26 cellular contexts compared by ENCODE assay signal in genomic region chrX:809081-809480, GRCh38.
DNase-seq lines count a peak whose midpoint lies in the region; ATAC-seq and TF ChIP-seq lines count a peak whose summit lies in the region.
"Had no signal": no experiment of that assay in that cellular context is flagged by ENCODE, and none has a peak within 500 bp of the region (broad histone marks: within the 10 kb centered on the region; RNA-seq: fewer than 3 reads in every experiment).

No MANE protein-coding gene starts in this region.

- intact Hi-C loops in cardiac septum (cut with DNase I), result no loop called here
- intact Hi-C loops in heart left ventricle (cut with DNase I), result no loop called here
- intact Hi-C loops in vagina (cut with DNase I), result no loop called here

- POLR2A ChIA-PET in RWPE1 (lab: Yijun Ruan, JAX; ENCODE audit: low non-redundant PET), result no interaction called here

- no peaks in the 10 kb centered on the region for H3K9me3 Mint-ChIP-seq in endodermal cell

- H3K36me3 ChIP-seq in heart left ventricle (no peaks in the 10 kb centered on the region), endodermal cell (ENCODE audit: control insufficient read depth, insufficient read depth, low read length) (no peaks in the 10 kb centered on the region), vagina (no peaks in the 10 kb centered on the region)
- H3K36me3 ChIP-seq: BE2C, BLaER1 had no signal

- CTCF ChIA-PET in RWPE1 (lab: Yijun Ruan, JAX), result no interaction called here

- TF ChIP-seq CTCF in heart left ventricle (IDR thresholded peaks at IDR 0.05) (no peak), endodermal cell (conservative IDR thresholded peaks at IDR 0.05) (no peak), vagina (IDR thresholded peaks at IDR 0.05) (no peak), RWPE1 (conservative IDR thresholded peaks at IDR 0.05; ENCODE audit: low read depth) (no peak)

- WGBS in heart left ventricle, 4 donors, result 91 to 94% (median 91%) methylated on average over 11 of the region's 11 CpGs
- 94 to 98% methylated on average over 11 of the region's 11 CpGs for WGBS in endodermal cell (ENCODE audit: insufficient coverage in 1 of 2, insufficient read length in 1 of 2), 2 experiments

- no peak overlapping the region for H3K9ac ChIP-seq in endodermal cell (ENCODE audit: extremely low read depth, low read length, poor library complexity, severe bottlenecking)
- H3K9ac ChIP-seq: BLaER1 had no signal

- DNase-seq in cardiac septum (ENCODE audit: low spot score) (peak; percentile 50), heart left ventricle (no peak), endodermal cell (peak; percentile 20), islet precursor cell (peak; percentile 10), vagina (ENCODE audit: extremely low spot score in 2 of 2) (peak; percentile 16 to 58), RWPE1 (ENCODE audit: low spot score) (no peak), GOT3 (lab: John Stamatoyannopoulos, UW) (no peak), cortex of kidney (lab: John Stamatoyannopoulos, UW) (no peak)
- DNase-seq: 8988T; ACHN; BE2C; C1 segment of cervical spinal cord; CD4-positive, alpha-beta memory T cell; CD4-positive, CD25-positive, alpha-beta regulatory T cell; CD8-positive, alpha-beta memory T cell; COR-L47; DMS 273 treated with DMSO at 0.1 percent for 48 hours; DMS153; DMS53; DMS79; DND-41; EL; GDM1 had no signal

- peaks cover 4% of the 10 kb centered on the region for H3K27me3 Mint-ChIP-seq in endodermal cell (ENCODE audit: insufficient read depth)
- H3K27me3 Mint-ChIP-seq: CD4-positive, CD25-positive, alpha-beta regulatory T cell had no signal

- H3K27me3 ChIP-seq in heart left ventricle (peaks cover 0 to 4% (median 0%) of the 10 kb centered on the region in 9 donors), endodermal cell (ENCODE audit: control insufficient read depth, insufficient read depth, low read length, poor library complexity, severe bottlenecking) (no peaks in the 10 kb centered on the region), vagina (no peaks in the 10 kb centered on the region)
- H3K27me3 ChIP-seq: BE2C, BLaER1 had no signal

- H3K27ac ChIP-seq in heart left ventricle, result no peak overlapping the region
- no peak overlapping the region for H3K27ac ChIP-seq in endodermal cell (ENCODE audit: low read depth, low read length)
- no peak overlapping the region for H3K27ac ChIP-seq in vagina
- no peak overlapping the region for H3K27ac ChIP-seq in RWPE1
- H3K27ac ChIP-seq: BLaER1 had no signal

- TF ChIP-seq POLR2A in heart left ventricle (IDR thresholded peaks at IDR 0.05) (no peak), vagina (IDR thresholded peaks at IDR 0.05) (no peak)

- no peak overlapping the region for H3K27ac Mint-ChIP-seq in endodermal cell
- H3K27ac Mint-ChIP-seq: CD14-positive monocyte; CD4-positive, CD25-positive, alpha-beta regulatory T cell; CD8-positive, alpha-beta memory T cell had no signal

- H3K4me3 ChIP-seq in heart left ventricle, result no peak overlapping the region
- H3K4me3 ChIP-seq in endodermal cell (ENCODE audit: low read length), result no peak overlapping the region
- H3K4me3 ChIP-seq in vagina, result no peak overlapping the region
- H3K4me3 ChIP-seq: BLaER1, GM12878 had no signal

- H3K4me1 ChIP-seq in heart left ventricle, result no peaks in the 10 kb centered on the region
- H3K4me1 ChIP-seq in endodermal cell (ENCODE audit: control insufficient read depth, insufficient read depth, low read length), result peaks cover 3% of the 10 kb centered on the region
- no peaks in the 10 kb centered on the region for H3K4me1 ChIP-seq in vagina
- H3K4me1 ChIP-seq: BE2C had no signal

- no peaks in the 10 kb centered on the region for H3K9me3 ChIP-seq in heart left ventricle
- H3K9me3 ChIP-seq in endodermal cell (ENCODE audit: control insufficient read depth, low read length), result no peaks in the 10 kb centered on the region
- no peaks in the 10 kb centered on the region for H3K9me3 ChIP-seq in vagina
- H3K9me3 ChIP-seq: BE2C, BLaER1 had no signal

- H3K36me3 Mint-ChIP-seq in endodermal cell (ENCODE audit: low read depth), result no peaks in the 10 kb centered on the region
- H3K36me3 Mint-ChIP-seq: CD14-positive monocyte; CD4-positive, alpha-beta memory T cell; CD4-positive, CD25-positive, alpha-beta regulatory T cell; CD8-positive, alpha-beta memory T cell had no signal

- ATAC-seq in heart left ventricle, result no peak
- ATAC-seq: GM12878 had no signal

- H3K4me3 Mint-ChIP-seq in endodermal cell, result no peak overlapping the region
- H3K4me3 Mint-ChIP-seq: CD14-positive monocyte; CD4-positive, alpha-beta memory T cell; CD4-positive, CD25-positive, alpha-beta regulatory T cell; CD8-positive, alpha-beta memory T cell had no signal

- peaks cover 13% of the 10 kb centered on the region for H3K4me1 Mint-ChIP-seq in endodermal cell
- H3K4me1 Mint-ChIP-seq: CD14-positive monocyte; CD8-positive, alpha-beta memory T cell had no signal

Comparison
In these comparisons a context has a peak if more than half of its experiments do, and no peak if none do; other contexts are left out.
1. DNase-seq: peak in cardiac septum (single experiment), endodermal cell (single experiment), islet precursor cell (single experiment) and vagina (2 of 2); none in heart left ventricle (0 of 5), RWPE1 (single experiment), GOT3 (single experiment) and cortex of kidney (single experiment).